Comparison of ENCODE assay signal across 12 cellular contexts in genomic region chr16:22335668-22336246, GRCh38.
"Had no signal": no experiment of that assay in that cellular context is flagged by ENCODE, and none has a peak within 500 bp of the region (broad histone marks: within the 10 kb centered on the region; RNA-seq: fewer than 3 reads in every experiment).

No MANE protein-coding gene starts in this region.

- H3K4me1 ChIP-seq: ascending aorta, gastrocnemius medialis, transverse colon had no signal

- ATAC-seq: activated CD8-positive, alpha-beta memory T cell treated with anti-CD3 and anti-CD28 coated beads, Interleukin-2, amount 10 ng/mL, durations not matched to agents 7 days and 5 days; gastrocnemius medialis; naive thymus-derived CD8-positive, alpha-beta T cell had no signal

- H3K27me3 ChIP-seq: ascending aorta, gastrocnemius medialis, transverse colon had no signal

- H3K27ac Mint-ChIP-seq: activated CD8-positive, alpha-beta memory T cell treated with anti-CD3 and anti-CD28 coated beads, Interleukin-2, amount 10 ng/mL, durations not matched to agents 7 days and 5 days; T-helper 2 cell treated with Interferon-gamma antibody and Interleukin-4, amounts not matched to agents 5 μg/mL and 100 μg/mL, for 36 hours had no signal

- H3K27ac ChIP-seq: ascending aorta, gastrocnemius medialis, transverse colon had no signal

- H3K4me3 Mint-ChIP-seq: activated CD8-positive, alpha-beta memory T cell treated with anti-CD3 and anti-CD28 coated beads, Interleukin-2, amount 10 ng/mL, durations not matched to agents 7 days and 5 days; T-helper 2 cell treated with Interferon-gamma antibody and Interleukin-4, amounts not matched to agents 5 μg/mL and 100 μg/mL, for 36 hours had no signal

- DNase-seq: activated CD4-positive, alpha-beta T cell treated with anti-CD3 and anti-CD28 coated beads, Interleukin-2, amount 50 U/mL, for 48 hours; activated CD8-positive, alpha-beta memory T cell treated with anti-CD3 and anti-CD28 coated beads, Interleukin-2, amount 10 ng/mL, durations not matched to agents 7 days and 5 days; activated naive CD4-positive, alpha-beta T cell; cortex of kidney; gastrocnemius medialis; mesenchymal stem cell; naive thymus-derived CD8-positive, alpha-beta T cell; stimulated activated naive CD4-positive, alpha-beta T cell; substantia nigra; transverse colon had no signal

- H3K27me3 Mint-ChIP-seq: activated CD8-positive, alpha-beta memory T cell treated with anti-CD3 and anti-CD28 coated beads, Interleukin-2, amount 10 ng/mL, durations not matched to agents 7 days and 5 days; naive thymus-derived CD8-positive, alpha-beta T cell had no signal

- H3K4me3 ChIP-seq: ascending aorta, gastrocnemius medialis, transverse colon had no signal
